21 cellular contexts compared by ENCODE assay signal in genomic region chr2:12761109-12761508, GRCh38.
"Had no signal": no experiment of that assay in that cellular context is flagged by ENCODE, and none has a peak within 500 bp of the region (broad histone marks: within the 10 kb centered on the region; RNA-seq: fewer than 3 reads in every experiment).

No MANE protein-coding gene starts in this region.

- H3K9me3 Mint-ChIP-seq: activated naive CD8-positive, alpha-beta T cell treated with anti-CD3 and anti-CD28 coated beads for 36 hours; activated T-cell treated with anti-CD3 and anti-CD28 coated beads, Interleukin-2, amount 50 U/mL, for 72 hours had no signal

- DNase-seq: activated CD4-positive, alpha-beta T cell treated with anti-CD3 and anti-CD28 coated beads for 1 hour; activated CD4-positive, alpha-beta T cell treated with anti-CD3 and anti-CD28 coated beads, Interleukin-2, amount 10 ng/mL, durations not matched to agents 24 days and 14 days; activated CD4-positive, alpha-beta T cell treated with anti-CD3 and anti-CD28 coated beads, Interleukin-2, amount 50 U/mL, for 48 hours; activated effector memory CD4-positive, alpha-beta T cell treated with Interleukin-2 at 50 U/mL for 16 hours; activated naive CD4-positive, alpha-beta T cell treated with Interleukin-2 at 50 U/mL for 16 hours; activated naive CD8-positive, alpha-beta T cell treated with anti-CD3 and anti-CD28 coated beads for 36 hours; activated T-cell treated with anti-CD3 and anti-CD28 coated beads, Interleukin-2, amount 50 U/mL, for 72 hours; colonic mucosa; KG1; NCI-H1092; NCI-H1417 treated with DMSO at 0.1 percent for 48 hours; NCI-H1694; NCI-H2029; NCI-H2107; NCI-H2171 treated with DMSO at 0.1 percent for 48 hours; NCI-H226; NCI-H526; NCI-H774; SIG-M5; T-helper 9 cell had no signal

- H3K27me3 Mint-ChIP-seq: activated naive CD8-positive, alpha-beta T cell treated with anti-CD3 and anti-CD28 coated beads for 36 hours had no signal

- H3K27me3 ChIP-seq: colonic mucosa had no signal

- H3K4me1 ChIP-seq: colonic mucosa had no signal

- H3K36me3 ChIP-seq: colonic mucosa had no signal

- H3K27ac ChIP-seq: colonic mucosa had no signal

- H3K4me3 Mint-ChIP-seq: activated CD4-positive, alpha-beta T cell treated with anti-CD3 and anti-CD28 coated beads, Interleukin-2, amount 10 ng/mL, durations not matched to agents 24 days and 14 days; activated naive CD8-positive, alpha-beta T cell treated with anti-CD3 and anti-CD28 coated beads for 36 hours; WTC11 had no signal

- ATAC-seq: activated T-cell treated with anti-CD3 and anti-CD28 coated beads, Interleukin-2, amount 50 U/mL, for 72 hours; WTC11 had no signal

- H3K27ac Mint-ChIP-seq: activated CD4-positive, alpha-beta T cell treated with anti-CD3 and anti-CD28 coated beads, Interleukin-2, amount 10 ng/mL, durations not matched to agents 24 days and 14 days; activated naive CD8-positive, alpha-beta T cell treated with anti-CD3 and anti-CD28 coated beads for 36 hours; activated T-cell treated with anti-CD3 and anti-CD28 coated beads, Interleukin-2, amount 50 U/mL, for 72 hours; WTC11 had no signal

- H3K4me3 ChIP-seq: colonic mucosa had no signal

- H3K9me3 ChIP-seq: colonic mucosa had no signal
